ENCODE assay signal across 8 cellular contexts in the genomic region with DNA sequence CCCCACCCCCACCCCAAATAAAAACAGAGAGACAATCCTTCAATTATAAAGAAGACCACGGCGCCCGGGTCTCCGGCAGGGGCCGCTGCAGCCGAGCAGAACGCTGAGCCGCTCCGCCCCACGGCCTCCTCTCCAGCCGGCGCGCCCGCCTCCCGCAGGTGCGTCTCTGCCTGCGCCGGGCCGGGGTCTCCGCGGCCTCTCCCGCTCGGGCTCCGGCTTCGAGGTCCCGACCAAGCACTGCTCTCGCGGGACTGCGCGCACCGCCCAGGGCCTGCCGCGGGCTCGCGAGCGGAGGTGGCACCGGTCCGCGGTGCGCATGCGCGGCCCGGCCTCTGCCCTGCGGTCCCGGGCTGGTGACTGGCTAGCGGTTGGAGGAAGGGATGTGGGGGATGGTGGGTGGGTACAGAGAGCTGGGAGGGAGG. TPM values are rescaled to one million over a fixed set of nuclear protein-coding genes. Genes with fewer than 3 reads are reported as not detected.
DNase-seq lines count a peak whose midpoint lies in the region; ATAC-seq and TF ChIP-seq lines count a peak whose summit lies in the region.

No MANE protein-coding gene starts in this region.

- H3K27me3 ChIP-seq in BJ (ENCODE audit: control insufficient read depth, insufficient read depth, low read length) (peaks cover 1% of the 10 kb centered on the region), colonic mucosa (no peaks in the 10 kb centered on the region)

- TF ChIP-seq CTCF in BJ (IDR thresholded peaks at IDR 0.05; ENCODE audit: insufficient read depth, low read depth, low read length) (peak; percentile 37; the same call in 1 of the 2 replicates), colonic mucosa (IDR thresholded peaks at IDR 0.05) (peak; percentile 37)

- H3K4me1 ChIP-seq in colonic mucosa: no peaks in the 10 kb centered on the region

- DNase-seq in BJ (ENCODE audit: low read depth) (peak; percentile 52), NCI-H446 treated with DMSO at 0.1 percent for 48 hours (lab: John Stamatoyannopoulos, UW) (peak; percentile 89), colonic mucosa (peak; percentile 94), left lobe of liver (ENCODE audit: low spot score) (peak; percentile 95)
- DNase-seq in activated CD4-positive, alpha-beta T cell treated with anti-CD3 and anti-CD28 coated beads for 4 hours: peak; percentile 92 to 97
- peak; percentile 91 for DNase-seq in stimulated activated CD4-positive, alpha-beta T cell treated with anti-CD3 and anti-CD28 coated beads, Interleukin-2, amount 100 ng/mL, for 24 hours

- peak overlapping the region; percentile 99 for H3K27ac ChIP-seq in colonic mucosa

- H3K4me3 ChIP-seq in BJ (ENCODE audit: low read depth, low read length) (peak overlapping the region; percentile 90), colonic mucosa (peak overlapping the region; percentile 89)

- H3K9me3 ChIP-seq in colonic mucosa: no peaks in the 10 kb centered on the region

- no peaks in the 10 kb centered on the region for H3K36me3 ChIP-seq in BJ (ENCODE audit: control insufficient read depth, insufficient read depth, low read length)
- H3K36me3 ChIP-seq in colonic mucosa: no peaks in the 10 kb centered on the region

- H3K9ac ChIP-seq in colonic mucosa (ENCODE audit: low read depth in 2 of 2, low read length in 2 of 2): peak overlapping the region; percentile 75 to 93

- ATAC-seq in HG03432 (IDR thresholded peaks at IDR 0.05; ENCODE audit: unreplicated experiment) (peak; percentile 81), left lobe of liver (peak; percentile 90)

- peak; percentile 78 for TF ChIP-seq POLR2A in GM19193 (IDR thresholded peaks at IDR 0.05; ENCODE audit: extremely low read depth, insufficient read depth, insufficient read length)

- intact Hi-C loops in colonic mucosa (cut with DNase I): loop anchor here (2.0 kb wide), 1 partner anchor 237 kb away; no protein-coding TSS in a partner anchor

- CTCF ChIA-PET in BJ (lab: Yijun Ruan, JAX): interaction anchor here (0.6 to 2.5 kb wide), 33 partner anchors 8 to 667 kb away, joined by 3 to 25 read pairs (median 5); a partner anchor contains a TSS

- POLR2A ChIA-PET in BJ (lab: Charles Lee): interaction anchor here (0.6 kb wide), 2 partner anchors 52 to 313 kb away, joined by 4 to 9 read pairs; no protein-coding TSS in a partner anchor

RNA-seq across cellular contexts. Expression of a gene that starts 0.2 kb away (rescaled TPM):
- polyA plus RNA-seq in BJ (2011; rRNA removed): 4.6 and 7.2 TPM in 2 replicates
- 3.6 and 3.7 TPM in 2 replicates for polyA minus RNA-seq in BJ (2011; rRNA and poly(A)+ RNA removed)
- total RNA-seq in colonic mucosa (10 to 100 TPM; 13.3 to 13.7 TPM), left lobe of liver (22.5 TPM)

RNA-seq across cellular contexts. Expression of a gene that starts 41.0 kb away (rescaled TPM):
- 20.1 and 34.0 TPM in 2 replicates for polyA plus RNA-seq in BJ (2011; rRNA removed)
- 2.1 and 4.0 TPM in 2 replicates for polyA minus RNA-seq in BJ (2011; rRNA and poly(A)+ RNA removed)
- total RNA-seq in colonic mucosa (10 to 100 TPM; 54.1 to 82.1 TPM), left lobe of liver (18.0 TPM)

Comparison
In these comparisons a context has a peak if more than half of its experiments do, and no peak if none do; other contexts are left out.
1. Peak in every context shown above with its lines: DNase-seq, ATAC-seq, H3K4me3 ChIP-seq and H3K27ac ChIP-seq.